In the genomic region with DNA sequence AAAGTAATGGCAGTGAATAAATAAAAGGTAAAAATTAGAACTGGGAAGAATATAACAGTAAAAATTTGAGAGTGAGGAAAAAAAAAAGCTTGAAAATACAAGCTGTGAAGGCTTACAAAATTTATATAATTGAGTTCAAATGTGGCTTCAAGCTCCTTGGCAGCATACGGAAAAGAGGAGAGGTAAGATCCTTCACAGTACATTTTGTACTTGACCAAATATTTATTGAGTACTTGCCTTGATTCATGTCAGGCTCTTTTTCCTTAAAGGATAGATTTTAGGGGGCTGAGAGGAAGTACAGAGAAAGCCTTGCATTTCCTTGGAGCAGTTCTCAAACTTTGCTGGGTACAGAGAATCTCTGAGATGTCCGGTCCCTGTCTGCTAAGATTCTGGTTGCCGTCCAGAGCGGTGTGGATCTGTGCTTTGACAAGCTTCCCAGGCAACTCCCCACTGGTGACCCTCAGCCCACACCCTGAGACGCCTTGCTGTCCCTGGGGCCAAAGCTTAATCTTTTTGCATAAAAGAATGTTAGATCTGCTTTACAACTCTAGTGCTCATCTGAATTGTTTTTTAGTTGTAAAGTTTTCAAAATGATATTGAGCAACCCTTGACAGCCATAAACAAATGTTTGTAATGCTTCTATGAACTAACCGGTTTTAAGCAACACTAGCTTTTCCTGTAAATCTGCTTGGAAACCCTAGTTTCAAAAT, we compare ENCODE assay signal across 14 cellular contexts.
DNase-seq lines count a peak whose midpoint lies in the region; ATAC-seq and TF ChIP-seq lines count a peak whose summit lies in the region.
"Had no signal": no experiment of that assay in that cellular context is flagged by ENCODE, and none has a peak within 500 bp of the region (broad histone marks: within the 10 kb centered on the region; RNA-seq: fewer than 3 reads in every experiment).

No MANE protein-coding gene starts in this region.

- H3K27me3 ChIP-seq in body of pancreas: no peaks in the 10 kb centered on the region
- H3K27me3 ChIP-seq in hepatocyte: no peaks in the 10 kb centered on the region
- no peaks in the 10 kb centered on the region for H3K27me3 ChIP-seq in sigmoid colon

- H3K4me1 ChIP-seq in body of pancreas (peaks cover 24% of the 10 kb centered on the region), hepatocyte (ENCODE audit: insufficient read depth) (peaks cover 18% of the 10 kb centered on the region), sigmoid colon (peaks cover 0 to 40% (median 29%) of the 10 kb centered on the region in 4 donors)

- no peaks in the 10 kb centered on the region for H4K20me1 ChIP-seq in hepatocyte (ENCODE audit: insufficient read depth, poor library complexity, severe bottlenecking)

- H2AFZ ChIP-seq in hepatocyte: no peak overlapping the region

- H3K27ac ChIP-seq in 22Rv1 (peak overlapping the region; percentile 69), body of pancreas (peak overlapping the region in 2 of 4 donors; percentile 19 to 53), hepatocyte (peak overlapping the region; percentile 75), sigmoid colon (peak overlapping the region; percentile 68 to 79 (median 70))

- TF ChIP-seq CTCF in 22Rv1 (IDR thresholded peaks at IDR 0.05): no peak
- no peak for TF ChIP-seq CTCF in body of pancreas (IDR thresholded peaks at IDR 0.05)
- TF ChIP-seq CTCF in hepatocyte (IDR thresholded peaks at IDR 0.05; ENCODE audit: poor library complexity): no peak
- no peak for TF ChIP-seq CTCF in sigmoid colon (IDR thresholded peaks at IDR 0.05)

- 90% methylated on average over 6 of the region's 6 CpGs for WGBS in body of pancreas, 2 donors
- 59% methylated on average over 6 of the region's 6 CpGs for WGBS in hepatocyte (ENCODE audit: low lambda C conversion rate, missing lambda C conversion rate)
- 77 to 85% methylated on average over 6 of the region's 6 CpGs for WGBS in sigmoid colon, 2 donors

- H3K9me3 ChIP-seq in body of pancreas (no peaks in the 10 kb centered on the region), hepatocyte (ENCODE audit: low read depth) (no peaks in the 10 kb centered on the region), sigmoid colon (no peaks in the 10 kb centered on the region)

- H3K79me2 ChIP-seq in hepatocyte: no peaks in the 10 kb centered on the region

- TF ChIP-seq POLR2A in body of pancreas (IDR thresholded peaks at IDR 0.05) (no peak), sigmoid colon (IDR thresholded peaks at IDR 0.05) (no peak)

- DNase-seq in body of pancreas (peak in 1 of 4 donors; percentile 24), hepatocyte (ENCODE audit: low spot score) (no peak), sigmoid colon (peak; percentile 83), NCI-H146 treated with DMSO at 0.1 percent for 48 hours (lab: John Stamatoyannopoulos, UW; ENCODE audit: unreplicated experiment) (no peak), occipital lobe (lab: John Stamatoyannopoulos, UW) (no peak), activated gamma-delta T cell treated with Interleukin-2 at 50 U/mL for 16 hours (no peak)
- DNase-seq: activated T-cell treated with anti-CD3 and anti-CD28 coated beads, Interleukin-2, amount 50 U/mL, for 24 hours; COR-L47; hippocampal formation; NCI-H1048; NCI-H446 had no signal

- H3K36me3 ChIP-seq in body of pancreas (replicated peaks in 1 of 2; ENCODE audit: insufficient read depth in 1 of 2, low read depth in 2 of 2) (no peaks in the 10 kb centered on the region), hepatocyte (replicated peaks; ENCODE audit: insufficient read depth, low read depth) (no peaks in the 10 kb centered on the region), sigmoid colon (no peaks in the 10 kb centered on the region)

- ATAC-seq in body of pancreas: peak; percentile 29
- no peak for ATAC-seq in GM21825 (IDR thresholded peaks at IDR 0.05; ENCODE audit: unreplicated experiment)
- ATAC-seq: activated CD4-positive, CD25-positive, alpha-beta regulatory T cell treated with anti-CD3 and anti-CD28 coated beads, Interleukin-2, amount 50 U/mL, for 24 hours had no signal

- TF ChIP-seq EP300 in sigmoid colon (IDR thresholded peaks at IDR 0.05): peak in 3 of 4 donors; percentile 26 to 77 (median 52)

- no peak overlapping the region for H3K4me3 ChIP-seq in body of pancreas
- H3K4me3 ChIP-seq in hepatocyte: no peak overlapping the region
- no peak overlapping the region for H3K4me3 ChIP-seq in sigmoid colon

- peak overlapping the region; percentile 13 for H3K4me2 ChIP-seq in hepatocyte

- intact Hi-C loops in body of pancreas (cut with DNase I): no loop called here
- intact Hi-C loops in sigmoid colon (cut with DNase I): loop anchor here (5.0 kb wide), 2 partner anchors 63 to 157 kb away; partner anchors contain the start of genes DHRS12 and WDFY2

- no peaks in the 10 kb centered on the region for H3K9me2 ChIP-seq in hepatocyte (replicated peaks; ENCODE audit: insufficient read depth)
